Comparison of ENCODE assay signal across 16 cellular contexts in the genomic region with DNA sequence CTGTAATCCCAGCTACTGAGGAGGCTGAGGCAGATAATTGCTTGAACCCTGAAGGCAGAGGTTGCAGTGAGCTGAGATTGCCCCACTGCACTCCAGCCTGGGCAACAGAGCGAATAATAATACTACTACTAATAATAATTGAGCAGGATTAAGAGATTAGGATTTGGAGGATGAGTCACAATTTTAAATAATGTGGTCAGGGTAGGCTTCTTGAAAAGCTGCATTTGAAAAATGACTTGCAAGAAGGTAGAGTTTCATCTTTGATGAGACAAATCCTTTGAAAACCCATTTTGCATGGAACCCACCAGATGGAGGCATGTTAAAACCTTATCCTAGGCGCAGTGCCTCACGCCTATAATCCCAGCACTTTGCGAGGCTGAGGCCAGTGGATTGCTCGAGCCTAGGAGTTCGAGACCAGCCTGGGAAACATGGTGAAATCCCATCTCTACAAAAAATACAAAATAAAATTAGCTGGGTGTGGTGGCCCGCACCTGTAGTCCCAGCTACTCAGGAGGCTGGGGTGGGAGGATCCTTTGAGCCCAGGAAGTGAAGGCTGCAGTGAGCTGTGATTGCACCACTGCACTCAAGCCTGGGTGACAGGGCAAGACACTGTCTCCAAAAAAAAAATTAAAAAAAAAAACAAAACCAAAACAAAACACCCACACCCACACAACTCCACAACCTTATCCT. TPM values are rescaled to one million over a fixed set of nuclear protein-coding genes. Genes with fewer than 3 reads are reported as not detected.
DNase-seq lines count a peak whose midpoint lies in the region; ATAC-seq and TF ChIP-seq lines count a peak whose summit lies in the region.
"Had no signal": no experiment of that assay in that cellular context is flagged by ENCODE, and none has a peak within 500 bp of the region (broad histone marks: within the 10 kb centered on the region; RNA-seq: fewer than 3 reads in every experiment).

No MANE protein-coding gene starts in this region.

- H3K9me3 ChIP-seq in SJSA1 (replicated peaks) (no peaks in the 10 kb centered on the region), esophagus squamous epithelium (no peaks in the 10 kb centered on the region), suprapubic skin (no peaks in the 10 kb centered on the region), ovary (no peaks in the 10 kb centered on the region)
- H3K9me3 ChIP-seq: right lobe of liver had no signal

- ATAC-seq in HG02623 (IDR thresholded peaks at IDR 0.05; ENCODE audit: unreplicated experiment), result no peak
- ATAC-seq: activated CD8-positive, alpha-beta T cell treated with anti-CD3 and anti-CD28 coated beads for 36 hours; T-cell had no signal

- H3K36me3 ChIP-seq in SJSA1 (peaks cover 4% of the 10 kb centered on the region; the same call in 1 of the 2 replicates), esophagus squamous epithelium (no peaks in the 10 kb centered on the region), suprapubic skin (no peaks in the 10 kb centered on the region), ovary (no peaks in the 10 kb centered on the region)
- H3K36me3 ChIP-seq: neural progenitor cell, right lobe of liver had no signal

- intact Hi-C loops in esophagus squamous epithelium (cut with DNase I) (loop anchor here (10.0 kb wide), 1 partner anchor 72 kb away; no protein-coding TSS in a partner anchor), ovary (cut with DNase I) (no loop called here)

- TF ChIP-seq EP300 in suprapubic skin (IDR thresholded peaks at IDR 0.05), result no peak
- TF ChIP-seq EP300 in ovary (IDR thresholded peaks at IDR 0.05), result no peak

- no peak for TF ChIP-seq CTCF in esophagus squamous epithelium (IDR thresholded peaks at IDR 0.05)
- no peak for TF ChIP-seq CTCF in suprapubic skin (IDR thresholded peaks at IDR 0.05)
- no peak for TF ChIP-seq CTCF in ovary (IDR thresholded peaks at IDR 0.05)

- no peaks in the 10 kb centered on the region for H3K27me3 ChIP-seq in SJSA1 (replicated peaks)
- H3K27me3 ChIP-seq in esophagus squamous epithelium, result peaks cover 0 to 25% (median 0%) of the 10 kb centered on the region in 4 donors
- H3K27me3 ChIP-seq in suprapubic skin, result no peaks in the 10 kb centered on the region
- H3K27me3 ChIP-seq in ovary, result no peaks in the 10 kb centered on the region
- H3K27me3 ChIP-seq: right lobe of liver had no signal

- no peak overlapping the region for H3K4me3 ChIP-seq in SJSA1
- no peak overlapping the region for H3K4me3 ChIP-seq in esophagus squamous epithelium
- no peak overlapping the region for H3K4me3 ChIP-seq in suprapubic skin
- H3K4me3 ChIP-seq in ovary, result no peak overlapping the region
- H3K4me3 ChIP-seq: BLaER1 treated with 17β-estradiol and CSF1 and Interleukin-3, amounts not matched to agents 10 nM and 100 nM; neural progenitor cell; right lobe of liver had no signal

- peak overlapping the region; percentile 96 for H3K27ac ChIP-seq in SJSA1
- H3K27ac ChIP-seq in esophagus squamous epithelium, result peak overlapping the region; percentile 5 to 67 (median 60)
- peak overlapping the region; percentile 20 for H3K27ac ChIP-seq in suprapubic skin
- no peak overlapping the region for H3K27ac ChIP-seq in ovary
- H3K27ac ChIP-seq: BLaER1 treated with 17β-estradiol and CSF1 and Interleukin-3, amounts not matched to agents 10 nM and 100 nM; neural progenitor cell had no signal

- no peak for TF ChIP-seq POLR2A in esophagus squamous epithelium (IDR thresholded peaks at IDR 0.05)
- no peak for TF ChIP-seq POLR2A in suprapubic skin (IDR thresholded peaks at IDR 0.05)
- TF ChIP-seq POLR2A in ovary (IDR thresholded peaks at IDR 0.05), result no peak

- WGBS in esophagus squamous epithelium, 2 donors, result 40 to 49% methylated on average over 6 to 7 of the region's 7 CpGs
- 59% methylated on average over 7 of the region's 7 CpGs for WGBS in suprapubic skin
- 65 to 95% (median 94%) methylated on average over 7 of the region's 7 CpGs for WGBS in ovary, 3 donors

- DNase-seq in HCEC 1CT, result peak; percentile 23
- no peak for DNase-seq in SJSA1 (ENCODE audit: low read depth in 1 of 2, low spot score in 2 of 2)
- DNase-seq in esophagus squamous epithelium (lab: John Stamatoyannopoulos, UW), result no peak
- no peak for DNase-seq in suprapubic skin (ENCODE audit: low spot score in 2 of 2)
- no peak for DNase-seq in ovary
- DNase-seq in NCI-H128 (lab: John Stamatoyannopoulos, UW; ENCODE audit: unreplicated experiment), result no peak
- DNase-seq in GF-D8 (lab: John Stamatoyannopoulos, UW), result no peak
- DNase-seq: activated CD8-positive, alpha-beta T cell treated with anti-CD3 and anti-CD28 coated beads for 36 hours; NCI-H187 treated with DMSO at 0.1 percent for 48 hours; right lobe of liver; stimulated activated CD4-positive, alpha-beta T cell treated with anti-CD3 and anti-CD28 coated beads, Interleukin-4, amount 100 ng/mL, for 24 hours; stimulated activated CD8-positive, alpha-beta memory T cell treated with anti-CD3 and anti-CD28 coated beads, Interleukin-4, amount 100 ng/mL, for 48 hours; T-cell had no signal

- H3K4me1 ChIP-seq in SJSA1 (replicated peaks) (peaks cover 57% of the 10 kb centered on the region), esophagus squamous epithelium (peaks cover 14 to 52% (median 19%) of the 10 kb centered on the region in 3 donors), suprapubic skin (peaks cover 39% of the 10 kb centered on the region), ovary (ENCODE audit: insufficient read depth) (peaks cover 8% of the 10 kb centered on the region)

RNA-seq across cellular contexts. Expression of gene ATP8B1, which starts 3.2 kb away (rescaled TPM):
- 7.5 and 12.4 TPM in 2 replicates for total RNA-seq in SJSA1 (2014; rRNA removed; shearing (Covaris generic))
- 10 to 100 TPM; 20.2 to 39.1 (median 35.6) TPM for total RNA-seq in esophagus squamous epithelium
- total RNA-seq in suprapubic skin, result 10 to 100 TPM; 21.5 to 59.1 (median 26.0) TPM
- total RNA-seq in ovary, result 10 to 100 TPM in 1 of 7 donors, 1 to 10 TPM in 6; 1.4 to 13.2 (median 5.2) TPM
- polyA plus RNA-seq in ovary, result 10 to 100 TPM in 1 of 2 donors, 1 to 10 TPM in 1; 2.4 to 10.2 TPM

Comparison
In these comparisons a context has a peak if more than half of its experiments do, and no peak if none do; other contexts are left out.
1. H3K27ac ChIP-seq: peak in SJSA1 (single experiment), esophagus squamous epithelium (4 of 4) and suprapubic skin (single experiment); none in ovary (0 of 2).